ENCODE assay signal across 1 cellular context in the genomic region with DNA sequence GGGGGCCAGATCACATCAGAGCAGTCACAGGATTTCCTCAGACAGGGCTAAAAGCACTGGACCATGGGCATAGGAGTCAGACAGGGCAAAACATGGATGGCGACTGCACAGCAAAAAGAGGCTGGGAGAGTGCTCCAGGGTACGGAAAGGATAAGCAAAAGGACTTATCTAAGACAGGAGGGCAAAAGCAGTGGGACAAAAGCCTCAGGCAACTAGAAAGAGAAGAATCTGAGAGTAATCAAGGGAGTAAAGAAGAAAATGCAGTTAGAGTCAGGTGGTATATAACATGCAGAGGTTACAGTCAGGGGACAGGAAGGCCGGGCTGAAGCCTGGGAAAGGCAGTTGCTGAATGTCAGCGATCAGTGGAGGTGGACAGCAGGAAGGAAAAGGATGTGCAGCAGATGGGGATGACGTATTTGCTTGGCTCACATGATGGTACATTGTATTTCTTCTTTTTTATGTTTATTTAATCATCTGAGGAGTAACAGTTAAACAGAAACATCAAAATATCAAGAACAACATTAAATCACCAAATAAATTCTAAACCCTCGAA.
TF ChIP-seq lines count a peak whose summit lies in the region.

No MANE protein-coding gene starts in this region.

TF ChIP-seq in WTC11, 78 proteins besides CTCF, POLR2A, EP300 and RAD21 (continued from another document):
- TF ChIP-seq, protein P1, sequence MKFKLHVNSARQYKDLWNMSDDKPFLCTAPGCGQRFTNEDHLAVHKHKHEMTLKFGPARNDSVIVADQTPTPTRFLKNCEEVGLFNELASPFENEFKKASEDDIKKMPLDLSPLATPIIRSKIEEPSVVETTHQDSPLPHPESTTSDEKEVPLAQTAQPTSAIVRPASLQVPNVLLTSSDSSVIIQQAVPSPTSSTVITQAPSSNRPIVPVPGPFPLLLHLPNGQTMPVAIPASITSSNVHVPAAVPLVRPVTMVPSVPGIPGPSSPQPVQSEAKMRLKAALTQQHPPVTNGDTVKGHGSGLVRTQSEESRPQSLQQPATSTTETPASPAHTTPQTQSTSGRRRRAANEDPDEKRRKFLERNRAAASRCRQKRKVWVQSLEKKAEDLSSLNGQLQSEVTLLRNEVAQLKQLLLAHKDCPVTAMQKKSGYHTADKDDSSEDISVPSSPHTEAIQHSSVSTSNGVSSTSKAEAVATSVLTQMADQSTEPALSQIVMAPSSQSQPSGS (CRISPR knock-in tag; IDR thresholded peaks at IDR 0.05; ENCODE audit: borderline replicate concordance, low read depth) = no peak
